8 cellular contexts compared by ENCODE assay signal in genomic region chrX:107775000-107775733, GRCh38. TPM values are rescaled to one million over a fixed set of nuclear protein-coding genes. Genes with fewer than 3 reads are reported as not detected.
A peak's percentile ranks its signal among the peaks of the same experiment; 100 is the strongest.
DNase-seq lines count a peak whose midpoint lies in the region; ATAC-seq lines count a peak whose summit lies in the region.

No MANE protein-coding gene starts in this region.

- H3K9me3 ChIP-seq in iPS DF 6.9 (ENCODE audit: control insufficient read depth, insufficient read depth, low read length), result no peaks in the 10 kb centered on the region

- H3K27ac Mint-ChIP-seq in activated T-helper 17 cell treated with anti-CD3 and anti-CD28 coated beads, Interleukin-2, amount 50 U/mL, for 72 hours, result no peak overlapping the region
- H3K27ac Mint-ChIP-seq in stimulated activated effector memory CD8-positive, alpha-beta T cell treated with anti-CD3 and anti-CD28 coated beads, Interleukin-12 subunit alpha, Interleukin-12 subunit beta, amount 100 ng/mL, for 72 hours, result no peak overlapping the region

- DNase-seq in iPS DF 6.9 (ENCODE audit: low read depth, low spot score) (no peak), NCI-H2081 treated with DMSO at 0.1 percent for 48 hours (lab: John Stamatoyannopoulos, UW) (no peak), NCI-H82 (lab: John Stamatoyannopoulos, UW) (no peak)
- no peak for DNase-seq in stimulated activated effector memory CD8-positive, alpha-beta T cell treated with anti-CD3 and anti-CD28 coated beads, Interleukin-12 subunit alpha, Interleukin-12 subunit beta, amount 100 ng/mL, for 72 hours (ENCODE audit: low spot score in 2 of 2)
- no peak for DNase-seq in effector CD8-positive, alpha-beta T cell (lab: John Stamatoyannopoulos, UW)

- peaks cover 17% of the 10 kb centered on the region for H3K27me3 ChIP-seq in iPS DF 6.9 (ENCODE audit: control insufficient read depth, insufficient read depth, low read length)

- no peak overlapping the region for H3K27ac ChIP-seq in iPS DF 6.9 (ENCODE audit: low read length)

- peak overlapping the region; percentile 13; the same call in 1 of the 2 replicates for H3K4me3 ChIP-seq in iPS DF 6.9 (ENCODE audit: low read length)

- H3K36me3 Mint-ChIP-seq in activated T-helper 17 cell treated with anti-CD3 and anti-CD28 coated beads, Interleukin-2, amount 50 U/mL, for 72 hours (ENCODE audit: low read depth), result no peaks in the 10 kb centered on the region
- no peaks in the 10 kb centered on the region for H3K36me3 Mint-ChIP-seq in stimulated activated effector memory CD8-positive, alpha-beta T cell treated with anti-CD3 and anti-CD28 coated beads, Interleukin-12 subunit alpha, Interleukin-12 subunit beta, amount 100 ng/mL, for 72 hours

- no peaks in the 10 kb centered on the region for H3K9me3 Mint-ChIP-seq in activated T-helper 17 cell treated with anti-CD3 and anti-CD28 coated beads, Interleukin-2, amount 50 U/mL, for 72 hours
- H3K9me3 Mint-ChIP-seq in stimulated activated effector memory CD8-positive, alpha-beta T cell treated with anti-CD3 and anti-CD28 coated beads, Interleukin-12 subunit alpha, Interleukin-12 subunit beta, amount 100 ng/mL, for 72 hours, result no peaks in the 10 kb centered on the region

- no peaks in the 10 kb centered on the region for H3K36me3 ChIP-seq in iPS DF 6.9 (ENCODE audit: control insufficient read depth, insufficient read depth, low read length)

- H3K4me1 Mint-ChIP-seq in activated T-helper 17 cell treated with anti-CD3 and anti-CD28 coated beads, Interleukin-2, amount 50 U/mL, for 72 hours, result peaks cover 13% of the 10 kb centered on the region
- H3K4me1 Mint-ChIP-seq in stimulated activated effector memory CD8-positive, alpha-beta T cell treated with anti-CD3 and anti-CD28 coated beads, Interleukin-12 subunit alpha, Interleukin-12 subunit beta, amount 100 ng/mL, for 72 hours, result peaks cover 14% of the 10 kb centered on the region

- no CpG with 5 or more reads among the region's 40 CpGs for WGBS in iPS DF 6.9 (ENCODE audit: insufficient coverage, insufficient read length)

- H3K4me1 ChIP-seq in iPS DF 6.9 (ENCODE audit: control insufficient read depth, insufficient read depth, low read length), result peaks cover 1% of the 10 kb centered on the region; the same call in 1 of the 2 replicates

- peak overlapping the region; percentile 97 for H3K4me3 Mint-ChIP-seq in activated T-helper 17 cell treated with anti-CD3 and anti-CD28 coated beads, Interleukin-2, amount 50 U/mL, for 72 hours
- peak overlapping the region; percentile 92 for H3K4me3 Mint-ChIP-seq in stimulated activated effector memory CD8-positive, alpha-beta T cell treated with anti-CD3 and anti-CD28 coated beads, Interleukin-12 subunit alpha, Interleukin-12 subunit beta, amount 100 ng/mL, for 72 hours

- H3K27me3 Mint-ChIP-seq in activated T-helper 17 cell treated with anti-CD3 and anti-CD28 coated beads, Interleukin-2, amount 50 U/mL, for 72 hours, result no peaks in the 10 kb centered on the region

- ATAC-seq in GM18867 (IDR thresholded peaks at IDR 0.05; ENCODE audit: unreplicated experiment), result peak; percentile 7
- ATAC-seq in HG03045 (IDR thresholded peaks at IDR 0.05; ENCODE audit: unreplicated experiment), result peak; percentile 18
- no peak for ATAC-seq in activated T-helper 17 cell treated with anti-CD3 and anti-CD28 coated beads, Interleukin-2, amount 50 U/mL, for 72 hours (replicated peaks)
- ATAC-seq in stimulated activated effector memory CD8-positive, alpha-beta T cell treated with anti-CD3 and anti-CD28 coated beads, Interleukin-12 subunit alpha, Interleukin-12 subunit beta, amount 100 ng/mL, for 72 hours, result no peak

RNA-seq across cellular contexts. Expression of gene TSC22D3, which starts 0.4 kb away (rescaled TPM):
- total RNA-seq in activated T-helper 17 cell treated with anti-CD3 and anti-CD28 coated beads, Interleukin-2, amount 50 U/mL, for 72 hours, result 100 to 1,000 TPM in 1 of 2 donors, 10 to 100 TPM in 1; 49.9 to 199 TPM

RNA-seq across cellular contexts. Expression of gene NCBP2L, which starts 2.4 kb away (rescaled TPM):
- total RNA-seq in activated T-helper 17 cell treated with anti-CD3 and anti-CD28 coated beads, Interleukin-2, amount 50 U/mL, for 72 hours, result not detected

RNA-seq across cellular contexts. Expression of gene MID2, which starts 50.5 kb away (rescaled TPM):
- total RNA-seq in activated T-helper 17 cell treated with anti-CD3 and anti-CD28 coated beads, Interleukin-2, amount 50 U/mL, for 72 hours, result 1 to 10 TPM; 4.2 to 7.1 TPM

Comparison
In these comparisons a context has a peak if more than half of its experiments do, and no peak if none do; other contexts are left out.
1. ATAC-seq: peak in GM18867 (single experiment) and HG03045 (single experiment); none in activated T-helper 17 cell treated with anti-CD3 and anti-CD28 coated beads, Interleukin-2, amount 50 U/mL, for 72 hours (single experiment) and stimulated activated effector memory CD8-positive, alpha-beta T cell treated with anti-CD3 and anti-CD28 coated beads, Interleukin-12 subunit alpha, Interleukin-12 subunit beta, amount 100 ng/mL, for 72 hours (single experiment).